Comparison of ENCODE assay signal across 24 cellular contexts in the genomic region with DNA sequence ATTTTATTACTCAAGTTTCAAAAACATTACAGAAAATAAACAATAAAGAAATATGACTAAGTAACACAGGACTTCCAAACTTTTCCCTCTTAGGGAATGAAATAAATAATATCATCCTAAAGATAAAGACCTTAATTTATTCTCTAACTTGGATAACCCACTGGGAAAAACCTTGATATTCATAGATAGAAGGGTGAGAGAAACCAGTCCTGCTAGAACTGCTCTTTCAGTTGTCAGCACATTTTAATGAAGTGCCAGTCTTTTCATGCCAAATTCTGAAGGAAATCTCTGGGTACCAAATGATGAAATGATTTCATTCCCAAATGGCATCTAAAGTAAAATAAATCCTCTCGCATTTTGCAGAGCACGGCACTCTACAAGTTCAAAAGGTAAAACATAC.
"Had no signal": no experiment of that assay in that cellular context is flagged by ENCODE, and none has a peak within 500 bp of the region (broad histone marks: within the 10 kb centered on the region; RNA-seq: fewer than 3 reads in every experiment).

No MANE protein-coding gene starts in this region.

- H3K4me1 ChIP-seq: colonic mucosa, esophagus muscularis mucosa, esophagus squamous epithelium, foreskin keratinocyte, gastrocnemius medialis, gastroesophageal sphincter, heart left ventricle had no signal

- H3K9me3 ChIP-seq: colonic mucosa, esophagus muscularis mucosa, esophagus squamous epithelium, gastrocnemius medialis, gastroesophageal sphincter had no signal

- H3K27ac ChIP-seq: colonic mucosa, coronary artery, dorsolateral prefrontal cortex, epithelial cell of prostate, esophagus muscularis mucosa, esophagus squamous epithelium, foreskin keratinocyte, gastrocnemius medialis, gastroesophageal sphincter, heart left ventricle, heart right ventricle had no signal

- H3K4me3 ChIP-seq: colonic mucosa, coronary artery, dorsolateral prefrontal cortex, esophagus muscularis mucosa, esophagus squamous epithelium, gastrocnemius medialis, gastroesophageal sphincter, heart left ventricle, heart right ventricle had no signal

- DNase-seq: colonic mucosa; cortex of kidney; dermis blood vessel endothelial cell; dorsolateral prefrontal cortex; effector CD4-positive, alpha-beta T cell; effector CD8-positive, alpha-beta T cell; effector memory CD4-positive, alpha-beta T cell; effector memory CD8-positive, alpha-beta T cell; endodermal cell; erythroblast; esophagus squamous epithelium; foreskin fibroblast; foreskin keratinocyte; foreskin melanocyte; gastrocnemius medialis; glutamatergic neuron; head of caudate nucleus; heart left ventricle; heart right ventricle had no signal

- H3K27me3 ChIP-seq: colonic mucosa, esophagus muscularis mucosa, esophagus squamous epithelium, foreskin keratinocyte, gastrocnemius medialis, gastroesophageal sphincter, heart left ventricle, heart right ventricle had no signal

- H3K36me3 ChIP-seq: colonic mucosa, esophagus muscularis mucosa, esophagus squamous epithelium, gastrocnemius medialis, gastroesophageal sphincter, heart left ventricle, heart right ventricle had no signal

- ATAC-seq: effector memory CD8-positive, alpha-beta T cell; esophagus mucosa; foreskin keratinocyte; gastrocnemius medialis; gastroesophageal sphincter; heart left ventricle; heart right ventricle had no signal
